In genomic region chr9:16121593-16121992, GRCh38 we compare ENCODE assay signal across 22 cellular contexts.
DNase-seq lines count a peak whose midpoint lies in the region; ATAC-seq, FAIRE-seq and TF ChIP-seq lines count a peak whose summit lies in the region.
"Had no signal": no experiment of that assay in that cellular context is flagged by ENCODE, and none has a peak within 500 bp of the region (broad histone marks: within the 10 kb centered on the region; RNA-seq: fewer than 3 reads in every experiment).

No MANE protein-coding gene starts in this region.

- H3K4me1 ChIP-seq in PC-3 (ENCODE audit: insufficient read depth, low read length) (peaks cover 15% of the 10 kb centered on the region), endothelial cell of umbilical vein (ENCODE audit: control insufficient read depth, extremely low read depth, insufficient read depth, low read length) (no peaks in the 10 kb centered on the region)

- DNase-seq in EL (peak; percentile 72), PC-3 (peak; percentile 28), endothelial cell of umbilical vein (ENCODE audit: low read depth, low spot score) (no peak), globus pallidus (ENCODE audit: low spot score) (no peak), C1 segment of cervical spinal cord (lab: John Stamatoyannopoulos, UW) (no peak), NCI-H1694 (lab: John Stamatoyannopoulos, UW) (no peak)
- DNase-seq: activated CD8-positive, alpha-beta T cell treated with anti-CD3 and anti-CD28 coated beads, Interleukin-2, amount 10 ng/mL, durations not matched to agents 7 days and 5 days; activated T-cell treated with anti-CD3 and anti-CD28 coated beads, Interleukin-2, amount 50 U/mL, for 48 hours; central memory CD4-positive, alpha-beta T cell; effector memory CD4-positive, alpha-beta T cell; H7; Kasumi-1; NCI-H1436 treated with DMSO at 0.1 percent for 48 hours; NCI-H446 treated with DMSO at 0.1 percent for 48 hours; ovary; small intestine had no signal

- H3K9ac ChIP-seq in PC-3 (ENCODE audit: low read length) (no peak overlapping the region), endothelial cell of umbilical vein (replicated peaks; ENCODE audit: extremely low read depth, insufficient read depth, low read length) (no peak overlapping the region)

- CTCF ChIA-PET in PC-3 (lab: Charles Lee) (no interaction called here), endothelial cell of umbilical vein (lab: Charles Lee) (interaction anchor here (4.3 kb wide), 1 partner anchor 12 kb away, joined by 31 read pairs; no protein-coding TSS in a partner anchor)

- H3F3A ChIP-seq in PC-3 (ENCODE audit: low read length, unreplicated experiment) = no peaks in the 10 kb centered on the region

- H3K4me3 ChIP-seq in PC-3 (ENCODE audit: low read length) (no peak overlapping the region), endothelial cell of umbilical vein (replicated peaks in 1 of 3; ENCODE audit: insufficient read depth in 1 of 3, low read depth in 1 of 3, low read length in 3 of 3) (no peak overlapping the region)
- H3K4me3 ChIP-seq: ovary, thoracic aorta had no signal

- H2AFZ ChIP-seq in PC-3 (ENCODE audit: low read length) = no peak overlapping the region
- H2AFZ ChIP-seq in endothelial cell of umbilical vein (ENCODE audit: low read depth, low read length) = no peak overlapping the region

- dilution Hi-C loops in endothelial cell of umbilical vein (cut with MboI; ENCODE audit: extremely low pct_ligation_motif_present, low sequenced_read_pairs) = no loop called here

- TF ChIP-seq CTCF in PC-3 (conservative IDR thresholded peaks at IDR 0.05; ENCODE audit: low read depth, low read length) = no peak
- TF ChIP-seq CTCF in endothelial cell of umbilical vein (IDR thresholded peaks at IDR 0.05; ENCODE audit: extremely low read depth in 1 of 2, insufficient read depth in 1 of 2, low read depth in 1 of 2, low read length in 2 of 2) = no peak
- no peak for TF ChIP-seq CTCF in nephron (IDR thresholded peaks at IDR 0.05; ENCODE audit: unreplicated experiment in 3 of 3)

- no peaks in the 10 kb centered on the region for H3K27me3 Mint-ChIP-seq in nephron (ENCODE audit: low read depth)
- H3K27me3 Mint-ChIP-seq: B cell had no signal

- no peaks in the 10 kb centered on the region for H3K36me3 ChIP-seq in PC-3 (ENCODE audit: low read depth, low read length)
- no peaks in the 10 kb centered on the region for H3K36me3 ChIP-seq in endothelial cell of umbilical vein (ENCODE audit: control insufficient read depth in 2 of 2, extremely low read depth in 1 of 2, insufficient read depth in 2 of 2, low read length in 2 of 2)
- H3K36me3 ChIP-seq: ovary, thoracic aorta had no signal

- H3K4me3 Mint-ChIP-seq in nephron = peak overlapping the region in 1 of 3 experiments; percentile 27
- H3K4me3 Mint-ChIP-seq: activated CD8-positive, alpha-beta T cell treated with anti-CD3 and anti-CD28 coated beads, Interleukin-2, amount 10 ng/mL, durations not matched to agents 7 days and 5 days; B cell had no signal

- no peaks in the 10 kb centered on the region for H3K9me1 ChIP-seq in endothelial cell of umbilical vein (replicated peaks; ENCODE audit: control insufficient read depth, extremely low read depth, insufficient read depth, low read length)

- H3K9me3 Mint-ChIP-seq in nephron = no peaks in the 10 kb centered on the region

- H4K20me1 ChIP-seq in PC-3 (ENCODE audit: low read length) (no peaks in the 10 kb centered on the region), endothelial cell of umbilical vein (replicated peaks; ENCODE audit: control insufficient read depth, extremely low read depth, insufficient read depth, low read length) (no peaks in the 10 kb centered on the region)

- H3K4me1 Mint-ChIP-seq in nephron = peaks cover 44% of the 10 kb centered on the region
- H3K4me1 Mint-ChIP-seq: B cell had no signal

- no peaks in the 10 kb centered on the region for H3K9me2 ChIP-seq in PC-3 (replicated peaks; ENCODE audit: low read length)

- no peak for TF ChIP-seq POLR2A in endothelial cell of umbilical vein (IDR thresholded peaks at IDR 0.05; ENCODE audit: low read depth, low read length)

- H3K9me3 ChIP-seq in PC-3 (ENCODE audit: low read length) (no peaks in the 10 kb centered on the region), endothelial cell of umbilical vein (replicated peaks; ENCODE audit: control insufficient read depth, insufficient read depth, low read length) (no peaks in the 10 kb centered on the region)
- H3K9me3 ChIP-seq: ovary, thoracic aorta had no signal

- BruUV-seq in PC-3 (replicated peaks; lab: Mats Ljungman, UMichigan) (no TSS peak), endothelial cell of umbilical vein (replicated peaks; lab: Mats Ljungman, UMichigan) (no TSS peak)

- H3K27me3 ChIP-seq in PC-3 (ENCODE audit: low read length) (no peaks in the 10 kb centered on the region), endothelial cell of umbilical vein (ENCODE audit: control insufficient read depth in 2 of 2, insufficient read depth in 2 of 2, low read length in 2 of 2) (peaks cover 0 to 1% of the 10 kb centered on the region in 2 experiments)
- H3K27me3 ChIP-seq: ovary had no signal

- POLR2A ChIA-PET in PC-3 (lab: Charles Lee; ENCODE audit: unreplicated experiment) = no interaction called here
- POLR2A ChIA-PET in endothelial cell of umbilical vein (lab: Charles Lee) = no interaction called here

- H3K4me2 ChIP-seq in PC-3 (ENCODE audit: low read length) (no peak overlapping the region), endothelial cell of umbilical vein (ENCODE audit: insufficient read depth, low read length) (no peak overlapping the region)

- no peak overlapping the region for H3K27ac ChIP-seq in PC-3 (ENCODE audit: low read length)
- H3K27ac ChIP-seq in endothelial cell of umbilical vein (ENCODE audit: insufficient read depth, low read depth, low read length) = no peak overlapping the region
- H3K27ac ChIP-seq: ovary, thoracic aorta had no signal

- ATAC-seq in PC-3 = peak; percentile 56
- no peak for ATAC-seq in HG03442 (IDR thresholded peaks at IDR 0.05; ENCODE audit: unreplicated experiment)
- ATAC-seq: activated CD8-positive, alpha-beta T cell treated with anti-CD3 and anti-CD28 coated beads, Interleukin-2, amount 10 ng/mL, durations not matched to agents 7 days and 5 days; left lobe of liver; Right ventricle myocardium inferior had no signal

- intact Hi-C loops in PC-3 (cut with micrococcal nuclease) = no loop called here
- intact Hi-C loops in endothelial cell of umbilical vein (cut with micrococcal nuclease) = no loop called here

- peak overlapping the region in 2 of 3 experiments; percentile 65 to 72 for H3K27ac Mint-ChIP-seq in nephron
- H3K27ac Mint-ChIP-seq: activated CD8-positive, alpha-beta T cell treated with anti-CD3 and anti-CD28 coated beads, Interleukin-2, amount 10 ng/mL, durations not matched to agents 7 days and 5 days; B cell had no signal

- no peak for FAIRE-seq in endothelial cell of umbilical vein (lab: Jason Lieb, UNC)
- FAIRE-seq: small intestine had no signal

- H3K79me2 ChIP-seq in PC-3 (ENCODE audit: low read length) (no peaks in the 10 kb centered on the region), endothelial cell of umbilical vein (ENCODE audit: control insufficient read depth, insufficient read depth, low read length) (no peaks in the 10 kb centered on the region)

- H3K36me3 Mint-ChIP-seq in nephron (ENCODE audit: low read depth) = no peaks in the 10 kb centered on the region

TF ChIP-seq in endothelial cell of umbilical vein, 7 proteins besides CTCF, POLR2A, EP300 and RAD21:
- peak; percentile 29 for TF ChIP-seq FOS (IDR thresholded peaks at IDR 0.05; ENCODE audit: borderline replicate concordance, insufficient read depth, low read length)
- no peak for TF ChIP-seq POLR2AphosphoS5 (IDR thresholded peaks at IDR 0.05; ENCODE audit: insufficient read depth, low read depth, low read length)

Comparison
In these comparisons a context has a peak if more than half of its experiments do, and no peak if none do; other contexts are left out.
1. DNase-seq: peak in EL (single experiment) and PC-3 (single experiment); none in endothelial cell of umbilical vein (single experiment), globus pallidus (single experiment), C1 segment of cervical spinal cord (0 of 14) and NCI-H1694 (single experiment).